In the genomic region with DNA sequence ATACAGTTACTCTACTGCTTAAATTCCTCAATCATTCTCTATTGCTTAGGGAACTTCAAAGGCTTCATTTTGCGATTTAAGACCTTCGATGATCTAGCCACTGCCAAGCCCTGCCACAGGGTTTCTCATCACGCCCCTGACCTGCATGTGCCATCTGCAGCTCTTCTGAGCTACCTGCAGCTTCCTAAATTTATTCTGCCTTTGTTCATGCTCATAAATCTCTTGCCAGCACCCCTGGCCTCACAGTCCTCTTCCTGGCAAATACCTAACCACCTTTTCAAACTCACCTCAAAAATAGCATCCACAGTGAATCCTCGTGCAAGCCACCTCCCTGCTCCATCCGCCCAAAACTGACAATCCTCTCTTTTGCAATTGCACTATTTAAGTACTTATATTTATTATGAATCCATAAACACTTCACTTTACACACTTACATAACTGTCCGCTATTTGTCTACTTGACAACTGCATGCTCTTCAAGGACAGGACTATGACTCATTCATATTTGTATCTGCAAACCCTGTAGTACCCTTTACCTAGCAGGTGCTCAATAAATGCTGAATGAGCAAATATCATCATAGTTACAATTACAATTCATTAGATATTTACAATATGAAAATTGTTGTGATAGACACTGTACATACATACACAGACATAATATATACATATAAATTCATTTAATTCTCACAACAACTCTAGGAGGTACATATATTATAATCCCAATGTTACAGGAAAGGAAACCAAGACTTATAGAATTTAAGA, we compare ENCODE assay signal across 32 cellular contexts.
"Had no signal": no experiment of that assay in that cellular context is flagged by ENCODE, and none has a peak within 500 bp of the region (broad histone marks: within the 10 kb centered on the region; RNA-seq: fewer than 3 reads in every experiment).

No MANE protein-coding gene starts in this region.

- H3K4me1 ChIP-seq: body of pancreas, colonic mucosa, foreskin keratinocyte, gastrocnemius medialis had no signal

- H3K4me3 ChIP-seq: adrenal gland, body of pancreas, colonic mucosa, gastrocnemius medialis, heart left ventricle had no signal

- ATAC-seq: activated CD4-positive, CD25-positive, alpha-beta regulatory T cell treated with anti-CD3 and anti-CD28 coated beads, Interleukin-2, amount 50 U/mL, for 24 hours; activated CD8-positive, alpha-beta T cell treated with anti-CD3 and anti-CD28 coated beads for 36 hours; activated naive CD8-positive, alpha-beta T cell treated with anti-CD3 and anti-CD28 coated beads, Interleukin-2, amount 50 U/mL, for 24 hours; body of pancreas; esophagus mucosa; foreskin keratinocyte; gastrocnemius medialis; heart left ventricle had no signal

- FAIRE-seq: endometrium, endothelial cell of umbilical vein had no signal

- H3K9me3 ChIP-seq: adrenal gland, body of pancreas, colonic mucosa, gastrocnemius medialis, heart left ventricle had no signal

- H3K27ac ChIP-seq: adrenal gland, body of pancreas, colonic mucosa, epithelial cell of prostate, foreskin keratinocyte, gastrocnemius medialis, heart left ventricle, WERI-Rb-1 had no signal

- DNase-seq: activated B cell treated with CpG ODN at 0.5 μM for 24 hours; activated CD4-positive, alpha-beta T cell treated with anti-CD3 and anti-CD28 coated beads for 48 hours; activated CD4-positive, alpha-beta T cell treated with anti-CD3 and anti-CD28 coated beads, Interleukin-2, amount 50 U/mL, for 1 hour; activated CD4-positive, alpha-beta T cell treated with anti-CD3 and anti-CD28 coated beads, Interleukin-2, amount 50 U/mL, for 48 hours; activated CD8-positive, alpha-beta memory T cell treated with anti-CD3 and anti-CD28 coated beads for 24 hours; activated CD8-positive, alpha-beta T cell treated with anti-CD3 and anti-CD28 coated beads for 36 hours; activated effector memory CD4-positive, alpha-beta T cell treated with anti-CD3 and anti-CD28 coated beads, Interleukin-2, amount 50 U/mL, for 16 hours; activated naive CD4-positive, alpha-beta T cell treated with anti-CD3 and anti-CD28 coated beads for 36 hours; activated naive CD8-positive, alpha-beta T cell treated with anti-CD3 and anti-CD28 coated beads for 36 hours; activated naive CD8-positive, alpha-beta T cell treated with anti-CD3 and anti-CD28 coated beads, Interleukin-2, amount 50 U/mL, for 24 hours; activated T-cell treated with anti-CD3 and anti-CD28 coated beads, Interleukin-2, amount 50 U/mL, for 1 hour; activated T-cell treated with anti-CD3 and anti-CD28 coated beads, Interleukin-2, amount 50 U/mL, for 48 hours; adrenal gland; amygdala; aorta; body of pancreas; caudate nucleus; cerebellar nuclear complex; colonic mucosa; effector CD8-positive, alpha-beta T cell; foreskin keratinocyte; gastrocnemius medialis; glutamatergic neuron; heart left ventricle; hypothalamus; T1000; WERI-Rb-1 had no signal
